15 cellular contexts compared by ENCODE assay signal in genomic region chr2:151543898-151544297, GRCh38.
A peak's percentile ranks its signal among the peaks of the same experiment; 100 is the strongest.
DNase-seq lines count a peak whose midpoint lies in the region; ATAC-seq and TF ChIP-seq lines count a peak whose summit lies in the region.
"Had no signal": no experiment of that assay in that cellular context is flagged by ENCODE, and none has a peak within 500 bp of the region (broad histone marks: within the 10 kb centered on the region; RNA-seq: fewer than 3 reads in every experiment).

No MANE protein-coding gene starts in this region.

- H3K4me1 ChIP-seq in GM23338 (ENCODE audit: insufficient read depth) (no peaks in the 10 kb centered on the region), psoas muscle (peaks cover 4% of the 10 kb centered on the region)

- no peak for TF ChIP-seq CTCF in GM23338 (conservative IDR thresholded peaks at IDR 0.05; ENCODE audit: low read depth in 2 of 2)
- TF ChIP-seq CTCF in psoas muscle (IDR thresholded peaks at IDR 0.05), result no peak
- no peak for TF ChIP-seq CTCF in GM13977 (IDR thresholded peaks at IDR 0.05; ENCODE audit: extremely low read depth, insufficient read depth, missing control alignments)

- no peak overlapping the region for H3K27ac Mint-ChIP-seq in GM23338
- H3K27ac Mint-ChIP-seq: CD8-positive, alpha-beta T cell had no signal

- no peak overlapping the region for H2AFZ ChIP-seq in GM23338

- no peak overlapping the region for H3K4me2 ChIP-seq in GM23338

- H3K4me1 Mint-ChIP-seq in GM23338, result peaks cover 7% of the 10 kb centered on the region; the same call in 2 of the 3 replicates
- H3K4me1 Mint-ChIP-seq: CD14-positive monocyte had no signal

- ATAC-seq in GM23338, result no peak
- no peak for ATAC-seq in psoas muscle
- ATAC-seq: CD8-positive, alpha-beta T cell; HCT116 had no signal

- no peaks in the 10 kb centered on the region for H3K36me3 Mint-ChIP-seq in GM23338 (ENCODE audit: low read depth)
- H3K36me3 Mint-ChIP-seq: CD14-positive monocyte; CD8-positive, alpha-beta T cell had no signal

- H3K4me3 ChIP-seq in GM23338, result no peak overlapping the region
- no peak overlapping the region for H3K4me3 ChIP-seq in psoas muscle

- WGBS in psoas muscle, 3 donors, result 68 to 75% (median 71%) methylated on average over 3 of the region's 3 CpGs

- no peaks in the 10 kb centered on the region for H3K9me3 ChIP-seq in psoas muscle

- in situ Hi-C loops in GM13977 (cut with MboI; ENCODE audit: low pct_unique_long_range_greater_than_20kb, low sequenced_read_pairs, unreplicated experiment), result no loop called here

- H3K4me3 Mint-ChIP-seq in GM23338, result no peak overlapping the region
- H3K4me3 Mint-ChIP-seq: CD14-positive monocyte; CD8-positive, alpha-beta T cell had no signal

- H3K27me3 ChIP-seq in GM23338 (ENCODE audit: insufficient read depth) (no peaks in the 10 kb centered on the region), psoas muscle (ENCODE audit: insufficient read depth in 3 of 3, low read length in 2 of 3) (no peaks in the 10 kb centered on the region)

- no peaks in the 10 kb centered on the region for H3F3A ChIP-seq in GM23338 (replicated peaks; ENCODE audit: low read depth)

- H3K27ac ChIP-seq in GM23338 (ENCODE audit: low read depth) (0 out of 2 replicates have a peak overlapping the region, but pooled peaks have one; percentile 14), psoas muscle (peak overlapping the region; percentile 70)

- no peaks in the 10 kb centered on the region for H3K9me3 Mint-ChIP-seq in GM23338
- H3K9me3 Mint-ChIP-seq: CD14-positive monocyte; CD8-positive, alpha-beta T cell had no signal

- DNase-seq in AG08395 (ENCODE audit: low spot score) (peak; percentile 10), GM23338 (ENCODE audit: low spot score) (no peak), fibroblast of gingiva (ENCODE audit: low read depth) (peak; percentile 23), psoas muscle (no peak), GM13977 (ENCODE audit: low spot score) (no peak), NCI-H2107 (lab: John Stamatoyannopoulos, UW) (no peak), NAMALWA (ENCODE audit: low spot score) (no peak)
- DNase-seq in stimulated activated naive CD4-positive, alpha-beta T cell (lab: John Stamatoyannopoulos, UW), result no peak
- DNase-seq: ACHN; CD8-positive, alpha-beta T cell; COR-L47; DND-41; GDM1 had no signal

- H4K20me1 ChIP-seq in GM23338 (replicated peaks; ENCODE audit: insufficient read depth), result no peaks in the 10 kb centered on the region

- peaks cover 3% of the 10 kb centered on the region; the same call in 1 of the 2 replicates for H3K9me2 ChIP-seq in GM23338 (ENCODE audit: insufficient read depth)

- intact Hi-C loops in psoas muscle (cut with DNase I), result no loop called here

- H3K27me3 Mint-ChIP-seq in GM23338 (ENCODE audit: insufficient read depth, low read depth, poor library complexity), result no peaks in the 10 kb centered on the region

- H3K36me3 ChIP-seq in GM23338 (ENCODE audit: insufficient read depth) (no peaks in the 10 kb centered on the region), psoas muscle (ENCODE audit: insufficient read depth in 1 of 2, low read depth in 1 of 2) (peaks cover 19 to 100% of the 10 kb centered on the region in 2 donors)

- no peaks in the 10 kb centered on the region for H3K79me2 ChIP-seq in GM23338 (replicated peaks; ENCODE audit: insufficient read depth)

TF ChIP-seq in GM23338, 12 proteins besides CTCF, POLR2A, EP300 and RAD21 (continues in another document):
- no peak for TF ChIP-seq NANOG (IDR thresholded peaks at IDR 0.05; ENCODE audit: borderline replicate concordance)
- no peak for TF ChIP-seq STAT1 (IDR thresholded peaks at IDR 0.05; ENCODE audit: unreplicated experiment)
- no peak for TF ChIP-seq ZNF331 (CRISPR knock-in tag; IDR thresholded peaks at IDR 0.05; ENCODE audit: low read depth)
- no peak for TF ChIP-seq ZNF114 (CRISPR knock-in tag; IDR thresholded peaks at IDR 0.05)
- TF ChIP-seq POLR2AphosphoS5 (IDR thresholded peaks at IDR 0.05; ENCODE audit: low read depth), result no peak
- TF ChIP-seq JUNB (IDR thresholded peaks at IDR 0.05; ENCODE audit: unreplicated experiment), result no peak
- no peak for TF ChIP-seq ZNF462 (CRISPR knock-in tag; IDR thresholded peaks at IDR 0.05)
- TF ChIP-seq ETS1 (IDR thresholded peaks at IDR 0.05), result no peak
- TF ChIP-seq EZH2phosphoT487 (IDR thresholded peaks at IDR 0.05; ENCODE audit: unreplicated experiment), result no peak
- no peak for TF ChIP-seq CREB1 (CRISPR knock-in tag; IDR thresholded peaks at IDR 0.05; ENCODE audit: low read depth)
- no peak for TF ChIP-seq EZH2 (IDR thresholded peaks at IDR 0.05; ENCODE audit: low read depth, unreplicated experiment)

Comparison
In these comparisons a context has a peak if more than half of its experiments do, and no peak if none do; other contexts are left out.
1. DNase-seq: peak in AG08395 (single experiment) and fibroblast of gingiva (single experiment); none in GM23338 (single experiment), psoas muscle (0 of 2), GM13977 (single experiment), NCI-H2107 (single experiment), stimulated activated naive CD4-positive, alpha-beta T cell (0 of 6) and NAMALWA (single experiment).